ENCODE assay signal across 18 cellular contexts in the genomic region with DNA sequence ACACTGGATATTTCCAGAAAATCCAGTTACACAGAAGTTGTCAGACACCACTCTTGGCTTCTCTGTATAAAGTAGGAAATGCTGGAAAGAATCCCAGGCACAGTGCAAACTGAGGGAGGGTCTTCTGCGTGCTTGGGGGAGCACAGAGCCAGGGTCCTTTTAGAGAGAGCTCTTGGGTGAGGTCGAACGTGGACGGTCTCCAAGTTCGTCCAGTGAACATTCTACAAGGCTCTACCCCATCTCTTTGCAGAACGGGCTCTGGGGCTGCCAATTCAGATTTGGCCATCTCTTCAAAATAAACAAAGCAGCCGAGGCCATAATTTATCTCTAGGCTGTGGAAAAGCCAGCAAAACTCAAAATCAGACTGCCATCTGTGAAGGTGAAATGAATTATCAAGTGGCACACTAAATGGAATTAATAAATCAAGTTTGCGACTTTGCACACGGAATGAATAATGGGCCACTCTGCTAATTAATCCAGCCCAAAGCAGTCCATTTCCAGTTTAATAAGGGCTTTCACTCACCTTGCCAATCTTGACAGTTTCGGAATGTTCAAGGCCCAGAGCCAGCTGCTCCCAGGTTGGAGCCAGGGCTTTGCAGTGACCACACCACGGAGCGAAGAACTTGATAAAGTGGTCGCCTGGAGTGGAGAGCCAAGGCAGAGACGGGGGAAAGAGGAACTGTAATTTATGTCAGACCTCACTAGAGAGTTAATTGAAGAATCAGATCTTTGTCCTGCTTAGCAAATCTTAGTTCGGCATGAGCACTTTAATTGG.
"Had no signal": no experiment of that assay in that cellular context is flagged by ENCODE, and none has a peak within 500 bp of the region (broad histone marks: within the 10 kb centered on the region; RNA-seq: fewer than 3 reads in every experiment).

No MANE protein-coding gene starts in this region.

- H3K27ac ChIP-seq: epithelial cell of prostate, esophagus muscularis mucosa, gastrocnemius medialis, neutrophil, testis, tibial nerve had no signal

- ATAC-seq: gastrocnemius medialis; naive thymus-derived CD8-positive, alpha-beta T cell; stimulated activated memory B cell treated with anti-CD40 and anti-IgM and Interleukin-4, amounts not matched to agents 10 μg/mL and 1 μg/mL and 100 μg/mL, for 72 hours; stimulated activated naive CD8-positive, alpha-beta T cell treated with anti-CD3 and anti-CD28 coated beads, Interleukin-15, amount 100 ng/mL, for 72 hours had no signal

- H3K4me3 ChIP-seq: esophagus muscularis mucosa, gastrocnemius medialis, smooth muscle cell, testis, tibial nerve had no signal

- H3K4me1 Mint-ChIP-seq: central memory CD8-positive, alpha-beta T cell; stimulated activated memory B cell treated with anti-CD40 and anti-IgM and Interleukin-4, amounts not matched to agents 10 μg/mL and 1 μg/mL and 100 μg/mL, for 72 hours; stimulated activated naive CD8-positive, alpha-beta T cell treated with anti-CD3 and anti-CD28 coated beads, Interleukin-15, amount 100 ng/mL, for 72 hours had no signal

- H3K4me1 ChIP-seq: testis, tibial nerve had no signal

- H3K27me3 ChIP-seq: esophagus muscularis mucosa, gastrocnemius medialis, neutrophil, testis, tibial nerve had no signal

- DNase-seq: cortex of kidney; effector memory CD4-positive, alpha-beta T cell; gastrocnemius medialis; islet precursor cell; mammary epithelial cell; naive thymus-derived CD8-positive, alpha-beta T cell; stimulated activated CD4-positive, alpha-beta T cell treated with anti-CD3 and anti-CD28 coated beads, Interleukin-4, amount 100 ng/mL, for 1 hour; stimulated activated CD8-positive, alpha-beta memory T cell treated with anti-CD3 and anti-CD28 coated beads, Interleukin-4, amount 100 ng/mL, for 48 hours; stimulated activated naive CD8-positive, alpha-beta T cell treated with anti-CD3 and anti-CD28 coated beads, Interleukin-15, amount 100 ng/mL, for 72 hours; testis had no signal

- H3K4me2 ChIP-seq: smooth muscle cell had no signal

- FAIRE-seq: endometrium had no signal

- H3K4me3 Mint-ChIP-seq: central memory CD8-positive, alpha-beta T cell; naive thymus-derived CD8-positive, alpha-beta T cell; stimulated activated memory B cell treated with anti-CD40 and anti-IgM and Interleukin-4, amounts not matched to agents 10 μg/mL and 1 μg/mL and 100 μg/mL, for 72 hours; stimulated activated naive CD8-positive, alpha-beta T cell treated with anti-CD3 and anti-CD28 coated beads, Interleukin-15, amount 100 ng/mL, for 72 hours had no signal

- H3K9me3 ChIP-seq: esophagus muscularis mucosa, gastrocnemius medialis, neutrophil, testis, tibial nerve had no signal

- H3K27ac Mint-ChIP-seq: stimulated activated memory B cell treated with anti-CD40 and anti-IgM and Interleukin-4, amounts not matched to agents 10 μg/mL and 1 μg/mL and 100 μg/mL, for 72 hours had no signal

- H3K27me3 Mint-ChIP-seq: central memory CD8-positive, alpha-beta T cell; naive thymus-derived CD8-positive, alpha-beta T cell; stimulated activated memory B cell treated with anti-CD40 and anti-IgM and Interleukin-4, amounts not matched to agents 10 μg/mL and 1 μg/mL and 100 μg/mL, for 72 hours; stimulated activated naive CD8-positive, alpha-beta T cell treated with anti-CD3 and anti-CD28 coated beads, Interleukin-15, amount 100 ng/mL, for 72 hours had no signal

- H3K9me3 Mint-ChIP-seq: central memory CD8-positive, alpha-beta T cell; naive thymus-derived CD8-positive, alpha-beta T cell; stimulated activated memory B cell treated with anti-CD40 and anti-IgM and Interleukin-4, amounts not matched to agents 10 μg/mL and 1 μg/mL and 100 μg/mL, for 72 hours; stimulated activated naive CD8-positive, alpha-beta T cell treated with anti-CD3 and anti-CD28 coated beads, Interleukin-15, amount 100 ng/mL, for 72 hours had no signal
